ENCODE assay signal across 11 cellular contexts in the genomic region with DNA sequence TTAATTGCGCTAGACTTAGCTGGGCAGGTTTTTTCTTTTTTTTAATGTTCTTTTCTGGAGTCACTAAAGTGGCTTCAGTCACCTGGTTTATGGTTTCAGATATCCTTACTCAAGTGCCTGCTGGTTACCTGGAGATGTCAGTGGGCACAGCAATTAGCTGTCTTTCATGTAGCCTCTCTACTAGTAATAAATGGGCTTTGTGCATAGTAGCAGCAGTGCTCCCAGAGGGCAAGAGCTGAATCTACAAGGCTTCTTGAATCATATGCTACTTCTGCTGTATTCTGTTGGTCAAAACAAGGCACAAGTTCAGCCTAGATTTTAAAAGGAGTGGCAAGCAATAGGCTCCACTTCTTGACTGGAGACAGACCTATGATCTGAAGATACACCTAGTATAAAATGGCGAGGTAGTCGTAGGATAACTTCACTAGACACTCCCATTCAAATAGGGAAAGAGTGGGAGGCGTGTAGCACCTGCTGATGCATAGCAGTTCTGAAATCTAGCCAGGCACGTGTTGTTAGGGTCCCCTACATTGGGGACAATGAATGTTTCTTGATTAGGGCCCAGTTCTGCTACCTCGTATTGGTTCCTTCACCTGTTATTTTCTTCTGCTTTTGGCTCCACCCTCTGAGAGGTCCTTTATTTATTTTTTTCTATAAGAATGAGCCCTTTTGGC. TPM values are rescaled to one million over a fixed set of nuclear protein-coding genes. Genes with fewer than 3 reads are reported as not detected.
DNase-seq lines count a peak whose midpoint lies in the region; ATAC-seq, FAIRE-seq and TF ChIP-seq lines count a peak whose summit lies in the region.
"Had no signal": no experiment of that assay in that cellular context is flagged by ENCODE, and none has a peak within 500 bp of the region (broad histone marks: within the 10 kb centered on the region; RNA-seq: fewer than 3 reads in every experiment).

No MANE protein-coding gene starts in this region.

- no peak overlapping the region for H2AFZ ChIP-seq in hepatocyte

- no peak overlapping the region for H3K27ac ChIP-seq in hepatocyte
- H3K27ac ChIP-seq: body of pancreas had no signal

- no peaks in the 10 kb centered on the region for H3K36me3 ChIP-seq in hepatocyte (replicated peaks; ENCODE audit: insufficient read depth, low read depth)

- H3K4me3 ChIP-seq in GM12865 (ENCODE audit: low read depth, low read length) (no peak overlapping the region), hepatocyte (no peak overlapping the region)
- H3K4me3 ChIP-seq: body of pancreas had no signal

- DNase-seq in GM12865 (ENCODE audit: low read depth) (peak; percentile 37), H54 (ENCODE audit: insufficient read length, low spot score) (no peak), NCI-H345 treated with DMSO at 0.1 percent for 48 hours (lab: John Stamatoyannopoulos, UW; ENCODE audit: unreplicated experiment) (peak; percentile 55), hepatocyte (ENCODE audit: low spot score) (no peak), GM19238 (ENCODE audit: insufficient read length, low spot score) (no peak), CD14-positive monocyte (ENCODE audit: low spot score) (no peak), posterior vena cava (ENCODE audit: low spot score) (no peak)
- DNase-seq: activated CD4-positive, alpha-beta T cell treated with anti-CD3 and anti-CD28 coated beads for 1 hour; GF-D8 had no signal

- ATAC-seq in HG02763 (IDR thresholded peaks at IDR 0.05; ENCODE audit: unreplicated experiment): no peak
- ATAC-seq: body of pancreas had no signal

- peak; percentile 60 for FAIRE-seq in H54 (lab: Jason Lieb, UNC)

- TF ChIP-seq POLR2A in H54 (IDR thresholded peaks at IDR 0.05; ENCODE audit: low read depth, low read length): no peak

- H3K4me2 ChIP-seq in hepatocyte: no peak overlapping the region

- H4K20me1 ChIP-seq in hepatocyte (ENCODE audit: insufficient read depth, poor library complexity, severe bottlenecking): peaks cover 2% of the 10 kb centered on the region

- no peak overlapping the region for H3K4me3 Mint-ChIP-seq in CD14-positive monocyte

- H3K9me2 ChIP-seq in hepatocyte (replicated peaks; ENCODE audit: insufficient read depth): no peaks in the 10 kb centered on the region

- H3K27me3 ChIP-seq in hepatocyte: no peaks in the 10 kb centered on the region
- H3K27me3 ChIP-seq: body of pancreas had no signal

- no peaks in the 10 kb centered on the region for H3K27me3 Mint-ChIP-seq in CD14-positive monocyte (ENCODE audit: low read depth in 3 of 3)

- intact Hi-C loops in CD14-positive monocyte (cut with micrococcal nuclease) (loop anchor here in 1 of 2 donors (10.0 kb wide), 1 partner anchor 277 kb away; the partner anchor contains the start of gene LHFPL2), posterior vena cava (cut with DNase I) (no loop called here)

- H3K36me3 Mint-ChIP-seq in CD14-positive monocyte: no peaks in the 10 kb centered on the region

- H3K27ac Mint-ChIP-seq in CD14-positive monocyte: peak overlapping the region in 1 of 7 donors; percentile 62

- TF ChIP-seq CTCF in GM12865 (IDR thresholded peaks at IDR 0.05; ENCODE audit: insufficient read depth, low read depth, low read length, missing control alignments): no peak
- peak; percentile 8 for TF ChIP-seq CTCF in hepatocyte (IDR thresholded peaks at IDR 0.05; ENCODE audit: poor library complexity)
- no peak for TF ChIP-seq CTCF in CD14-positive monocyte (IDR thresholded peaks at IDR 0.05)

- WGBS in hepatocyte (ENCODE audit: low lambda C conversion rate, missing lambda C conversion rate): 89% methylated on average over 6 of the region's 6 CpGs

- no peaks in the 10 kb centered on the region for H3K9me3 Mint-ChIP-seq in CD14-positive monocyte

- peaks cover 6% of the 10 kb centered on the region for H3K4me1 Mint-ChIP-seq in CD14-positive monocyte

- H3K79me2 ChIP-seq in hepatocyte: peaks cover 97% of the 10 kb centered on the region

- H3K9me3 ChIP-seq in hepatocyte (ENCODE audit: low read depth): no peaks in the 10 kb centered on the region
- H3K9me3 ChIP-seq: body of pancreas had no signal

- H3K4me1 ChIP-seq in hepatocyte (ENCODE audit: insufficient read depth): no peaks in the 10 kb centered on the region

RNA-seq across cellular contexts. Expression of gene SCAMP1, which starts 7.0 kb away (rescaled TPM):
- total RNA-seq in hepatocyte: 39.9 and 47.6 TPM in 2 replicates
- polyA plus RNA-seq in hepatocyte: 17.9 and 22.4 TPM in 2 replicates
- polyA plus RNA-seq in CD14-positive monocyte: 10 to 100 TPM; 47.8 to 52.4 TPM
- 10 to 100 TPM; 32.4 to 46.1 TPM for total RNA-seq in posterior vena cava

Comparison
In these comparisons a context has a peak if more than half of its experiments do, and no peak if none do; other contexts are left out.
1. DNase-seq: peak in GM12865 (single experiment) and NCI-H345 treated with DMSO at 0.1 percent for 48 hours (single experiment); none in H54 (single experiment), hepatocyte (single experiment), GM19238 (single experiment), CD14-positive monocyte (single experiment) and posterior vena cava (single experiment).